Comparison of ENCODE assay signal across 25 cellular contexts in genomic region chr7:22865607-22865970, GRCh38. TPM values are rescaled to one million over a fixed set of nuclear protein-coding genes. Genes with fewer than 3 reads are reported as not detected.
DNase-seq lines count a peak whose midpoint lies in the region; ATAC-seq, FAIRE-seq and TF ChIP-seq lines count a peak whose summit lies in the region.
"Had no signal": no experiment of that assay in that cellular context is flagged by ENCODE, and none has a peak within 500 bp of the region (broad histone marks: within the 10 kb centered on the region; RNA-seq: fewer than 3 reads in every experiment).

No MANE protein-coding gene starts in this region.

- POLR2A ChIA-PET in RWPE1 (lab: Yijun Ruan, JAX; ENCODE audit: low non-redundant PET): no interaction called here
- POLR2A ChIA-PET in HepG2 (lab: Yijun Ruan, JAX): interaction anchor here (1.0 kb wide), 1 partner anchor 11 kb away, joined by 3 read pairs; no protein-coding TSS in a partner anchor

- H4K20me1 ChIP-seq in HepG2 (ENCODE audit: insufficient read depth, low read length): no peaks in the 10 kb centered on the region

- BruUV-seq in HepG2 (replicated peaks; lab: Mats Ljungman, UMichigan): no TSS peak

- H3K4me3 ChIP-seq in right atrium auricular region (no peak overlapping the region), HepG2 (replicated peaks in 1 of 3; ENCODE audit: insufficient read depth in 1 of 3, low read depth in 2 of 3, low read length in 3 of 3) (no peak overlapping the region), uterus (no peak overlapping the region), HAP-1 (no peak overlapping the region)
- H3K4me3 ChIP-seq: adrenal gland, breast epithelium, coronary artery, tibial nerve had no signal

- no peak for ATAC-seq in left cardiac atrium
- no peak for ATAC-seq in HepG2
- ATAC-seq: HCT116; natural killer cell treated with Interleukin-12 subunit alpha and Interleukin-12 subunit beta and Interleukin-15 and Interleukin-18, amount 100 ng/mL, for 72 hours had no signal

- DNase-seq in right atrium auricular region (ENCODE audit: low spot score) (no peak), left cardiac atrium (no peak), RWPE1 (ENCODE audit: low spot score) (no peak), HepG2 (ENCODE audit: low spot score) (no peak), uterus (no peak), HAP-1 (ENCODE audit: low spot score in 2 of 2) (no peak), middle frontal gyrus (ENCODE audit: extremely low spot score, low spot score) (no peak)
- DNase-seq in activated effector memory CD4-positive, alpha-beta T cell treated with Interleukin-2 at 50 U/mL for 16 hours: no peak
- DNase-seq: activated CD4-positive, alpha-beta T cell treated with anti-CD3 and anti-CD28 coated beads for 1 hour; Calu3; hippocampal formation; NCI-H524; RPMI8226; stimulated activated CD4-positive, alpha-beta T cell treated with anti-CD3 and anti-CD28 coated beads, Interleukin-2, amount 100 ng/mL, for 24 hours; stimulated activated naive CD4-positive, alpha-beta T cell treated with Interleukin-2 at 50 U/mL for 16 hours; T1000 had no signal

- intact Hi-C loops in left cardiac atrium (cut with DNase I): no loop called here
- intact Hi-C loops in HepG2 (cut with micrococcal nuclease; ENCODE audit: unreplicated experiment): loop anchor here (10.0 kb wide), 1 partner anchor 301 kb away; no protein-coding TSS in a partner anchor
- intact Hi-C loops in uterus (cut with DNase I; ENCODE audit: low total_unique reads): no loop called here

- no peak for TF ChIP-seq EP300 in HepG2 (IDR thresholded peaks at IDR 0.05; ENCODE audit: low read depth in 2 of 2, low read length in 2 of 2)
- TF ChIP-seq EP300 in HepG2 (CRISPR knock-in tag; IDR thresholded peaks at IDR 0.05; ENCODE audit: borderline replicate concordance): no peak

- CTCF ChIA-PET in RWPE1 (lab: Yijun Ruan, JAX) (no interaction called here), HepG2 (lab: Yijun Ruan, JAX; ENCODE audit: low intra/inter-chr PET ratio, low total read pairs) (no interaction called here)

- TF ChIP-seq POLR2A in HepG2 (IDR thresholded peaks at IDR 0.05; ENCODE audit: insufficient read depth in 1 of 2, low read depth in 2 of 2, low read length in 2 of 2): no peak
- TF ChIP-seq POLR2A in uterus (IDR thresholded peaks at IDR 0.05): no peak

- no peak overlapping the region for H3K4me2 ChIP-seq in HepG2 (ENCODE audit: low read depth, low read length)

- in situ Hi-C loops in HepG2 (cut with HindIII; ENCODE audit: extremely low pct_ligation_motif_present, low pct_unique_long_range_greater_than_20kb) (no loop called here), HAP-1 (cut with MboI; ENCODE audit: low sequenced_read_pairs) (loop anchor here (10.0 kb wide), 1 partner anchor 301 kb away; no protein-coding TSS in a partner anchor)

- H3K36me3 ChIP-seq in right atrium auricular region: peaks cover 8% of the 10 kb centered on the region
- no peaks in the 10 kb centered on the region for H3K36me3 ChIP-seq in HepG2 (replicated peaks in 1 of 2; ENCODE audit: control insufficient read depth in 1 of 2, insufficient read depth in 2 of 2, low read length in 2 of 2)
- H3K36me3 ChIP-seq in uterus: no peaks in the 10 kb centered on the region
- peaks cover 11% of the 10 kb centered on the region for H3K36me3 ChIP-seq in HAP-1 (replicated peaks)
- H3K36me3 ChIP-seq: adrenal gland, breast epithelium had no signal

- WGBS in HepG2 (ENCODE audit: low lambda C conversion rate): 77% methylated on average over 2 of the region's 2 CpGs

- no peaks in the 10 kb centered on the region for H3K27me3 ChIP-seq in right atrium auricular region
- H3K27me3 ChIP-seq in HepG2 (ENCODE audit: control insufficient read depth in 1 of 2, insufficient read depth in 2 of 2, low read length in 2 of 2): no peaks in the 10 kb centered on the region
- no peaks in the 10 kb centered on the region for H3K27me3 ChIP-seq in uterus
- H3K27me3 ChIP-seq in HAP-1 (ENCODE audit: low read depth): no peaks in the 10 kb centered on the region
- H3K27me3 ChIP-seq: adrenal gland, breast epithelium, tibial nerve had no signal

- H3K27ac ChIP-seq in right atrium auricular region (peak overlapping the region; percentile 57 to 83), RWPE1 (peak overlapping the region; percentile 68), HepG2 (ENCODE audit: extremely low read length, insufficient read depth, low read length) (peak overlapping the region; percentile 37), uterus (peak overlapping the region; percentile 29 to 75)

- H3K4me1 ChIP-seq in right atrium auricular region (peaks cover 0 to 18% of the 10 kb centered on the region in 2 donors), HepG2 (ENCODE audit: insufficient read depth, low read length) (peaks cover 23% of the 10 kb centered on the region), uterus (peaks cover 3 to 9% of the 10 kb centered on the region in 2 donors), HAP-1 (no peaks in the 10 kb centered on the region)
- H3K4me1 ChIP-seq: adrenal gland, breast epithelium had no signal

- FAIRE-seq in HepG2 (lab: Jason Lieb, UNC): no peak
- FAIRE-seq: endometrium, GM18507, HTR-8/SVneo had no signal

- H2AFZ ChIP-seq in HepG2 (ENCODE audit: low read length): no peak overlapping the region

- no peaks in the 10 kb centered on the region for H3K79me2 ChIP-seq in HepG2 (ENCODE audit: insufficient read depth, low read length)

- no peak for TF ChIP-seq RAD21 in HepG2 (CRISPR knock-in tag; IDR thresholded peaks at IDR 0.05)

- no peak overlapping the region for H3K9ac ChIP-seq in HepG2 (ENCODE audit: insufficient read depth, low read depth, low read length)

- no peak for TF ChIP-seq CTCF in right atrium auricular region (IDR thresholded peaks at IDR 0.05)
- no peak for TF ChIP-seq CTCF in RWPE1 (conservative IDR thresholded peaks at IDR 0.05; ENCODE audit: low read depth)
- no peak for TF ChIP-seq CTCF in HepG2 (CRISPR knock-in tag; IDR thresholded peaks at IDR 0.05)
- TF ChIP-seq CTCF in uterus (IDR thresholded peaks at IDR 0.05): no peak

- no peaks in the 10 kb centered on the region for H3K9me3 ChIP-seq in right atrium auricular region
- H3K9me3 ChIP-seq in HepG2 (ENCODE audit: low read length): no peaks in the 10 kb centered on the region
- no peaks in the 10 kb centered on the region for H3K9me3 ChIP-seq in uterus
- no peaks in the 10 kb centered on the region for H3K9me3 ChIP-seq in HAP-1
- H3K9me3 ChIP-seq: adrenal gland, breast epithelium, tibial nerve had no signal

TF ChIP-seq in HepG2, 621 proteins besides CTCF, POLR2A, EP300 and RAD21 (continues in another document):
- TF ChIP-seq, protein P1, sequence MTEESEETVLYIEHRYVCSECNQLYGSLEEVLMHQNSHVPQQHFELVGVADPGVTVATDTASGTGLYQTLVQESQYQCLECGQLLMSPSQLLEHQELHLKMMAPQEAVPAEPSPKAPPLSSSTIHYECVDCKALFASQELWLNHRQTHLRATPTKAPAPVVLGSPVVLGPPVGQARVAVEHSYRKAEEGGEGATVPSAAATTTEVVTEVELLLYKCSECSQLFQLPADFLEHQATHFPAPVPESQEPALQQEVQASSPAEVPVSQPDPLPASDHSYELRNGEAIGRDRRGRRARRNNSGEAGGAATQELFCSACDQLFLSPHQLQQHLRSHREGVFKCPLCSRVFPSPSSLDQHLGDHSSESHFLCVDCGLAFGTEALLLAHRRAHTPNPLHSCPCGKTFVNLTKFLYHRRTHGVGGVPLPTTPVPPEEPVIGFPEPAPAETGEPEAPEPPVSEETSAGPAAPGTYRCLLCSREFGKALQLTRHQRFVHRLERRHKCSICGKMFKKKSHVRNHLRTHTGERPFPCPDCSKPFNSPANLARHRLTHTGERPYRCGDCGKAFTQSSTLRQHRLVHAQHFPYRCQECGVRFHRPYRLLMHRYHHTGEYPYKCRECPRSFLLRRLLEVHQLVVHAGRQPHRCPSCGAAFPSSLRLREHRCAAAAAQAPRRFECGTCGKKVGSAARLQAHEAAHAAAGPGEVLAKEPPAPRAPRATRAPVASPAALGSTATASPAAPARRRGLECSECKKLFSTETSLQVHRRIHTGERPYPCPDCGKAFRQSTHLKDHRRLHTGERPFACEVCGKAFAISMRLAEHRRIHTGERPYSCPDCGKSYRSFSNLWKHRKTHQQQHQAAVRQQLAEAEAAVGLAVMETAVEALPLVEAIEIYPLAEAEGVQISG (CRISPR knock-in tag; IDR thresholded peaks at IDR 0.05): no peak
- TF ChIP-seq ZSCAN31 (CRISPR knock-in tag; IDR thresholded peaks at IDR 0.05; ENCODE audit: low read depth): no peak

RNA-seq across cellular contexts. Expression of gene TOMM7, which starts 42.9 kb away (rescaled TPM):
- total RNA-seq in right atrium auricular region (100 to 1,000 TPM; 101 to 188 TPM), left cardiac atrium (100 to 1,000 TPM; 365 to 444 TPM), HepG2 (2016; rRNA removed; fragmentation: Illumina TruSeq; extraction: Trizol) (251 and 352 TPM in 2 replicates), uterus (100 to 1,000 TPM in 3 of 4 donors, 10 to 100 TPM in 1; 73.0 to 411 (median 210) TPM)
- 240 and 298 TPM in 2 replicates for total RNA-seq in HepG2 (2016; cell fraction: cytosol; rRNA removed; fragmentation: Illumina TruSeq; extraction: Trizol; ENCODE audit: low read depth)
- total RNA-seq in HepG2 (2016; cell fraction: insoluble cytoplasmic fraction; rRNA removed; fragmentation: Illumina TruSeq; extraction: Trizol): 254 and 324 TPM in 2 replicates
- total RNA-seq in HepG2 (2016; cell fraction: membrane; rRNA removed; fragmentation: Illumina TruSeq; extraction: Trizol): 330 and 358 TPM in 2 replicates
- 87.9 and 93.9 TPM in 2 replicates for total RNA-seq in HepG2 (2016; cell fraction: nucleus; rRNA removed; fragmentation: Illumina TruSeq; extraction: Trizol)
- 328 and 369 TPM in 2 replicates for polyA plus RNA-seq in HepG2 (2011; rRNA removed)
- polyA plus RNA-seq in HepG2 (2011; cell fraction: cytosol; rRNA removed): 127 and 129 TPM in 2 replicates
- 34.6 and 47.7 TPM in 2 replicates for polyA plus RNA-seq in HepG2 (2011; cell fraction: nucleus; rRNA removed)
- polyA plus RNA-seq in HepG2 (2012): 309 and 319 TPM in 2 replicates
- 336 and 479 TPM in 2 replicates for polyA plus RNA-seq in HepG2 (2016; cell fraction: cytosol; fragmentation: Illumina TruSeq; extraction: Trizol; ENCODE audit: low read depth)
- 318 and 360 TPM in 2 replicates for polyA plus RNA-seq in HepG2 (2016; cell fraction: insoluble cytoplasmic fraction; fragmentation: Illumina TruSeq; extraction: Trizol; ENCODE audit: low read depth)
- 372 and 511 TPM in 2 replicates for polyA plus RNA-seq in HepG2 (2016; cell fraction: membrane; fragmentation: Illumina TruSeq; extraction: Trizol; ENCODE audit: low read depth)
- polyA plus RNA-seq in HepG2 (2016; cell fraction: nucleus; fragmentation: Illumina TruSeq; extraction: Trizol; ENCODE audit: insufficient read depth, low read depth): 176 and 184 TPM in 2 replicates
- polyA minus RNA-seq in HepG2 (2011; rRNA and poly(A)+ RNA removed; ENCODE audit: low replicate concordance): 115 and 385 TPM in 2 replicates
- 16.5 and 34.8 TPM in 2 replicates for polyA minus RNA-seq in HepG2 (2011; cell fraction: cytosol; rRNA and poly(A)+ RNA removed)
- 30.5 and 32.2 TPM in 2 replicates for polyA minus RNA-seq in HepG2 (2011; cell fraction: nucleus; rRNA and poly(A)+ RNA removed)
